ENCODE assay signal across 19 cellular contexts in genomic region chr12:98883231-98883630, GRCh38.
A peak's percentile ranks its signal among the peaks of the same experiment; 100 is the strongest.
DNase-seq lines count a peak whose midpoint lies in the region; ATAC-seq and TF ChIP-seq lines count a peak whose summit lies in the region.
"Had no signal": no experiment of that assay in that cellular context is flagged by ENCODE, and none has a peak within 500 bp of the region (broad histone marks: within the 10 kb centered on the region; RNA-seq: fewer than 3 reads in every experiment).

No MANE protein-coding gene starts in this region.

- no peak for ATAC-seq in HG03159 (IDR thresholded peaks at IDR 0.05; ENCODE audit: unreplicated experiment)
- ATAC-seq: CD8-positive, alpha-beta T cell; GM12878; HCT116 had no signal

- DNase-seq in amygdala (lab: John Stamatoyannopoulos, UW), result peak in 32 of 56 donors; percentile 7 to 87 (median 44)
- DNase-seq in foreskin melanocyte, result peak; percentile 98
- DNase-seq in middle frontal gyrus (ENCODE audit: extremely low spot score, low spot score), result peak; percentile 82
- DNase-seq in activated gamma-delta T cell (lab: John Stamatoyannopoulos, UW), result no peak
- DNase-seq in foreskin fibroblast, result no peak
- DNase-seq in stimulated activated CD4-positive, alpha-beta T cell treated with anti-CD3 and anti-CD28 coated beads, Interleukin-12 subunit alpha, Interleukin-12 subunit beta, amount 100 ng/mL, for 4 hours, result no peak
- DNase-seq: CD8-positive, alpha-beta T cell; DMS79 treated with DMSO at 0.1 percent for 48 hours; GDM1; GM23248; KBM-7; NCI-H1436 treated with DMSO at 0.1 percent for 48 hours; NCI-H2029 treated with DMSO at 0.1 percent for 48 hours; NCI-H2171 treated with DMSO at 0.1 percent for 48 hours; NCI-H446 treated with DMSO at 0.1 percent for 48 hours had no signal

- no peak overlapping the region for H3K4me3 ChIP-seq in foreskin fibroblast (ENCODE audit: low read depth in 1 of 2, low read length in 2 of 2)
- H3K4me3 ChIP-seq: GM12878, GM23248, SJSA1 had no signal

- no peak for TF ChIP-seq CTCF in foreskin fibroblast (IDR thresholded peaks at IDR 0.05; ENCODE audit: low read depth, low read length)

Comparison
In these comparisons a context has a peak if more than half of its experiments do, and no peak if none do; other contexts are left out.
1. DNase-seq: peak in amygdala (32 of 56), foreskin melanocyte (single experiment) and middle frontal gyrus (single experiment); none in activated gamma-delta T cell (single experiment), foreskin fibroblast (0 of 2) and stimulated activated CD4-positive, alpha-beta T cell treated with anti-CD3 and anti-CD28 coated beads, Interleukin-12 subunit alpha, Interleukin-12 subunit beta, amount 100 ng/mL, for 4 hours (single experiment).